In the genomic region with DNA sequence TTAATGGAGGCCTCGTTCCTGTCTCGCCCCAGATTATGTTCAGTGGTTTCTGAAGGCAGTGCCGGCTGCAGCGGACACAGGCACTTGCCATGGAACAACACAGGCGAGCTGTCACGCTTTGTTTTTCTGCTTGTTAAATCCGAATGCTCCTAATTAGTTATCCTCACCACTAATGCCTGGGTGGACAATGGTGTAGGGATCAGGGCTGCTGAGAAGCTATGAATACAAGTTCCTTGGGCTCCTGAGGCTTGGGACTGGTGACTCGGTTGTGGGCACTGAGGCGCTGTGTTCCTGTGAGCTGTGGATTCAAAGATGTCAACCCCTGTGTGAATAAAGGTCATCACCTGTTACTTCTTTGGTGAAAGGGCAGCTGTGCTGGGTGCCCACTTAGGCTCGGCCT, we compare ENCODE assay signal across 21 cellular contexts.
DNase-seq lines count a peak whose midpoint lies in the region; ATAC-seq, FAIRE-seq and TF ChIP-seq lines count a peak whose summit lies in the region.
"Had no signal": no experiment of that assay in that cellular context is flagged by ENCODE, and none has a peak within 500 bp of the region (broad histone marks: within the 10 kb centered on the region; RNA-seq: fewer than 3 reads in every experiment).

No MANE protein-coding gene starts in this region.

- H3K4me1 ChIP-seq in HepG2 (ENCODE audit: insufficient read depth, low read length) (peaks cover 89% of the 10 kb centered on the region), right lobe of liver (peaks cover 0 to 24% (median 12%) of the 10 kb centered on the region in 4 donors), psoas muscle (no peaks in the 10 kb centered on the region), foreskin keratinocyte (no peaks in the 10 kb centered on the region)
- H3K4me1 ChIP-seq: SJSA1 had no signal

- CTCF ChIA-PET in HepG2 (lab: Yijun Ruan, JAX; ENCODE audit: low intra/inter-chr PET ratio, low total read pairs), result no interaction called here

- no peaks in the 10 kb centered on the region; a peak in 2 of 5 replicates for H3K36me3 ChIP-seq in HepG2 (replicated peaks in 1 of 2; ENCODE audit: control insufficient read depth in 1 of 2, insufficient read depth in 2 of 2, low read length in 2 of 2)
- H3K36me3 ChIP-seq in right lobe of liver, result no peaks in the 10 kb centered on the region
- peaks cover 8 to 10% of the 10 kb centered on the region in 2 donors for H3K36me3 ChIP-seq in psoas muscle (ENCODE audit: insufficient read depth in 1 of 2, low read depth in 1 of 2)
- H3K36me3 ChIP-seq: SJSA1 had no signal

- TF ChIP-seq EP300 in HepG2 (IDR thresholded peaks at IDR 0.05; ENCODE audit: low read depth in 2 of 2, low read length in 2 of 2) (no peak), HepG2 (CRISPR knock-in tag; IDR thresholded peaks at IDR 0.05; ENCODE audit: borderline replicate concordance) (no peak)

- H3K4me3 ChIP-seq in HepG2 (replicated peaks in 1 of 3; ENCODE audit: insufficient read depth in 1 of 3, low read depth in 2 of 3, low read length in 3 of 3) (no peak overlapping the region), right lobe of liver (no peak overlapping the region), psoas muscle (no peak overlapping the region)
- H3K4me3 ChIP-seq: SJSA1 had no signal

- no peaks in the 10 kb centered on the region for H4K20me1 ChIP-seq in HepG2 (ENCODE audit: insufficient read depth, low read length)

- H3K4me3 Mint-ChIP-seq in progenitor cell of endocrine pancreas (ENCODE audit: low read depth) (no peak overlapping the region), glutamatergic neuron (ENCODE audit: unreplicated experiment) (no peak overlapping the region)

- ATAC-seq in HepG2 (no peak), right lobe of liver (no peak), psoas muscle (no peak), foreskin keratinocyte (no peak)

- H3K4me2 ChIP-seq in HepG2 (ENCODE audit: low read depth, low read length), result no peak overlapping the region

- H3K27me3 ChIP-seq in HepG2 (ENCODE audit: control insufficient read depth in 1 of 2, insufficient read depth in 2 of 2, low read length in 2 of 2) (no peaks in the 10 kb centered on the region), right lobe of liver (no peaks in the 10 kb centered on the region), psoas muscle (ENCODE audit: insufficient read depth in 3 of 3, low read length in 2 of 3) (no peaks in the 10 kb centered on the region), foreskin keratinocyte (no peaks in the 10 kb centered on the region)
- H3K27me3 ChIP-seq: SJSA1 had no signal

- TF ChIP-seq CTCF in HepG2 (CRISPR knock-in tag; IDR thresholded peaks at IDR 0.05) (no peak), right lobe of liver (IDR thresholded peaks at IDR 0.05) (no peak), progenitor cell of endocrine pancreas (IDR thresholded peaks at IDR 0.05; ENCODE audit: unreplicated experiment) (no peak), psoas muscle (IDR thresholded peaks at IDR 0.05) (no peak), foreskin keratinocyte (conservative IDR thresholded peaks at IDR 0.05) (no peak), glutamatergic neuron (IDR thresholded peaks at IDR 0.05; ENCODE audit: partially characterized antibody, unreplicated experiment) (no peak)

- H3K79me2 ChIP-seq in HepG2 (ENCODE audit: insufficient read depth, low read length), result no peaks in the 10 kb centered on the region

- 97% methylated on average over 10 of the region's 10 CpGs for WGBS in HepG2 (ENCODE audit: low lambda C conversion rate)
- WGBS in right lobe of liver (ENCODE audit: insufficient coverage, low coverage, low lambda C conversion rate, missing lambda C conversion rate), result 100% methylated on average over 7 of the region's 10 CpGs
- WGBS in psoas muscle, 3 donors, result 65 to 77% (median 71%) methylated on average over 10 of the region's 10 CpGs

- no peaks in the 10 kb centered on the region for H3K36me3 Mint-ChIP-seq in progenitor cell of endocrine pancreas (ENCODE audit: insufficient read depth)
- peaks cover 4% of the 10 kb centered on the region for H3K36me3 Mint-ChIP-seq in glutamatergic neuron (ENCODE audit: unreplicated experiment)

- intact Hi-C loops in HepG2 (cut with micrococcal nuclease; ENCODE audit: unreplicated experiment) (no loop called here), right lobe of liver (cut with DNase I) (no loop called here), psoas muscle (cut with DNase I) (no loop called here)

- DNase-seq in HepG2 (ENCODE audit: low spot score) (no peak), right lobe of liver (no peak), medulla oblongata (ENCODE audit: extremely low spot score) (peak; percentile 17), progenitor cell of endocrine pancreas (ENCODE audit: low spot score, unreplicated experiment) (no peak), psoas muscle (no peak), foreskin keratinocyte (no peak), glutamatergic neuron (no peak)
- DNase-seq: Calu3, DMS153, DND-41, Karpas-422, NCI-H1092 treated with DMSO at 0.1 percent for 48 hours, NCI-H146, NCI-H1930, NCI-H446 treated with DMSO at 0.1 percent for 48 hours, NCI-H526, Right ventricle myocardium superior, RPMI8226 had no signal

- no peak overlapping the region for H3K9ac ChIP-seq in HepG2 (ENCODE audit: insufficient read depth, low read depth, low read length)

- H3K27ac ChIP-seq in HepG2 (ENCODE audit: extremely low read length, insufficient read depth, low read length), result no peak overlapping the region
- H3K27ac ChIP-seq in right lobe of liver, result no peak overlapping the region
- no peak overlapping the region for H3K27ac ChIP-seq in psoas muscle
- H3K27ac ChIP-seq in foreskin keratinocyte, result no peak overlapping the region
- H3K27ac ChIP-seq: SJSA1 had no signal

- H3K27ac Mint-ChIP-seq in progenitor cell of endocrine pancreas (peak overlapping the region; percentile 63), glutamatergic neuron (ENCODE audit: unreplicated experiment) (no peak overlapping the region)

- no peak for TF ChIP-seq POLR2A in HepG2 (IDR thresholded peaks at IDR 0.05; ENCODE audit: insufficient read depth in 1 of 2, low read depth in 2 of 2, low read length in 2 of 2)
- no peak for TF ChIP-seq POLR2A in right lobe of liver (IDR thresholded peaks at IDR 0.05)

- H3K4me1 Mint-ChIP-seq in progenitor cell of endocrine pancreas (ENCODE audit: low read depth), result peaks cover 64% of the 10 kb centered on the region
- peaks cover 6% of the 10 kb centered on the region for H3K4me1 Mint-ChIP-seq in glutamatergic neuron (ENCODE audit: low read depth, unreplicated experiment)

- H2AFZ ChIP-seq in HepG2 (ENCODE audit: low read length), result no peak overlapping the region

- in situ Hi-C loops in HepG2 (cut with HindIII; ENCODE audit: extremely low pct_ligation_motif_present, low pct_unique_long_range_greater_than_20kb), result no loop called here

- BruUV-seq in HepG2 (replicated peaks; lab: Mats Ljungman, UMichigan), result no TSS peak

- H3K27me3 Mint-ChIP-seq in progenitor cell of endocrine pancreas (no peaks in the 10 kb centered on the region), glutamatergic neuron (ENCODE audit: unreplicated experiment) (peaks cover 2% of the 10 kb centered on the region)

- no peak for FAIRE-seq in HepG2 (lab: Jason Lieb, UNC)
- FAIRE-seq: GM12892, H54 had no signal

- POLR2A ChIA-PET in HepG2 (lab: Yijun Ruan, JAX), result interaction anchor here (1.0 to 1.5 kb wide), 3 partner anchors 31 to 56 kb away, joined by 3 to 4 read pairs (median 3); no protein-coding TSS in a partner anchor

- H3K9me3 ChIP-seq in HepG2 (ENCODE audit: low read length) (no peaks in the 10 kb centered on the region), right lobe of liver (no peaks in the 10 kb centered on the region), psoas muscle (no peaks in the 10 kb centered on the region)
- H3K9me3 ChIP-seq: SJSA1 had no signal

- H3K9me3 Mint-ChIP-seq in progenitor cell of endocrine pancreas (ENCODE audit: low read depth), result no peaks in the 10 kb centered on the region
- no peaks in the 10 kb centered on the region for H3K9me3 Mint-ChIP-seq in glutamatergic neuron (ENCODE audit: unreplicated experiment)

- TF ChIP-seq RAD21 in HepG2 (CRISPR knock-in tag; IDR thresholded peaks at IDR 0.05), result no peak

TF ChIP-seq in HepG2, 621 proteins besides CTCF, POLR2A, EP300 and RAD21:
- TF ChIP-seq ZBTB38 (CRISPR knock-in tag; IDR thresholded peaks at IDR 0.05) (0 out of 2 replicates have a peak, but pooled peaks have one; percentile 15), XBP1 (CRISPR knock-in tag; IDR thresholded peaks at IDR 0.05) (no peak), ZNF446 (CRISPR knock-in tag; IDR thresholded peaks at IDR 0.05) (no peak), ZNF414 (CRISPR knock-in tag; IDR thresholded peaks at IDR 0.05) (no peak), ZNF367 (CRISPR knock-in tag; IDR thresholded peaks at IDR 0.05; ENCODE audit: borderline replicate concordance) (0 out of 2 replicates have a peak, but pooled peaks have one; percentile 35), MEIS1 (CRISPR knock-in tag; IDR thresholded peaks at IDR 0.05; ENCODE audit: borderline replicate concordance) (no peak)
